ENCODE assay signal across 9 cellular contexts in the genomic region with DNA sequence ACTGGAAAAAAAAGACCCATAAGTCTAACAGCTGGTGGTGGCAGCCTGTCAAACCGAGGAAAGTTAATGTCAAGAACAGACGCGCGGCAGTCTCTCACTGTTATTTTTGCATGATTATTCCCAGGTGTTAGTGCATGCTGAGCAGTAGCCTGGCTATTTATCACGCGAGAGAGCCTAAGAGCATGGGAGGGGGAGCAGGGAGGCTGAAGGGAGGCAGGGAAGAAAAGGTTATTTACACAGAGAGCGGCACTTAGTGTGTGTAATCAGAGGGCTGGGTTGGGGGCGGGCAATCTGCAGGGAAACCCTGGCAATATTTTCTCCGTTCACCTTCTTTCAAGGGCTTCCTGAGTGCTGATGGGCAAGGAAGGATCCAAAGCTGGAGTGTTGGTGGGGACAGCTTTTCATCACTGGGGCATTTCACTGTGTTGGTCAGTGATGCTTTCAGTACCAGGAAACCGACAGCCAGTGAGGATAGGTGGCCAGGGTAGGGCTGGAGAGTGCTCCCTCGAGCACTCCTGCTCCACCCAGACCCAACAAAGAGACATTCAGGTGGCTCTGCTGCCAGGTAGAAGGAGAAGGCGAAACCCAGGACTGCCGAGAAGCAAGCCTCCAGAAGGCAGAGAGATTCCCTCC. TPM values are rescaled to one million over a fixed set of nuclear protein-coding genes. Genes with fewer than 3 reads are reported as not detected.
DNase-seq lines count a peak whose midpoint lies in the region; ATAC-seq and FAIRE-seq lines count a peak whose summit lies in the region.
"Had no signal": no experiment of that assay in that cellular context is flagged by ENCODE, and none has a peak within 500 bp of the region (broad histone marks: within the 10 kb centered on the region; RNA-seq: fewer than 3 reads in every experiment).

No MANE protein-coding gene starts in this region.

- no peak overlapping the region for H3K4me3 Mint-ChIP-seq in activated T-helper 1 cell treated with anti-CD3 and anti-CD28 coated beads, Interleukin-12 subunit alpha, Interleukin-12 subunit beta, Interleukin-2, Interleukin-4 antibody, amounts not matched to agents 30 ng/mL and 10 ng/mL and 1 ng/mL, durations not matched to agents 14 hours and 24 hours and 36 hours

- H3K4me1 Mint-ChIP-seq in activated T-helper 1 cell treated with anti-CD3 and anti-CD28 coated beads, Interleukin-12 subunit alpha, Interleukin-12 subunit beta, Interleukin-2, Interleukin-4 antibody, amounts not matched to agents 30 ng/mL and 10 ng/mL and 1 ng/mL, durations not matched to agents 14 hours and 24 hours and 36 hours (ENCODE audit: low read depth), result no peaks in the 10 kb centered on the region

- H3K9me3 ChIP-seq in adipocyte (ENCODE audit: control insufficient read depth, low read length), result no peaks in the 10 kb centered on the region
- H3K9me3 ChIP-seq: A549 had no signal

- no peaks in the 10 kb centered on the region for H3K36me3 Mint-ChIP-seq in activated T-helper 1 cell treated with anti-CD3 and anti-CD28 coated beads, Interleukin-12 subunit alpha, Interleukin-12 subunit beta, Interleukin-2, Interleukin-4 antibody, amounts not matched to agents 30 ng/mL and 10 ng/mL and 1 ng/mL, durations not matched to agents 14 hours and 24 hours and 36 hours (ENCODE audit: low read depth)

- FAIRE-seq in GM19239 (lab: Jason Lieb, UNC), result no peak
- FAIRE-seq: A549 had no signal

- H3K27ac Mint-ChIP-seq in activated T-helper 1 cell treated with anti-CD3 and anti-CD28 coated beads, Interleukin-12 subunit alpha, Interleukin-12 subunit beta, Interleukin-2, Interleukin-4 antibody, amounts not matched to agents 30 ng/mL and 10 ng/mL and 1 ng/mL, durations not matched to agents 14 hours and 24 hours and 36 hours, result no peak overlapping the region

- no peaks in the 10 kb centered on the region for H3K27me3 ChIP-seq in adipocyte (replicated peaks; ENCODE audit: control insufficient read depth, insufficient read depth, low read length)

- H3K4me1 ChIP-seq in adipocyte (ENCODE audit: control insufficient read depth, insufficient read depth, low read length), result peaks cover 14% of the 10 kb centered on the region
- H3K4me1 ChIP-seq: A549 had no signal

- DNase-seq in AG08395 (ENCODE audit: low spot score) (peak; percentile 28), NCI-H1417 treated with DMSO at 0.1 percent for 48 hours (lab: John Stamatoyannopoulos, UW) (peak; percentile 75), adipocyte (ENCODE audit: low read depth) (peak; percentile 38), left colon (peak; percentile 37 to 40), HK-2 (ENCODE audit: unreplicated experiment) (no peak), GM19239 (ENCODE audit: insufficient read length, low spot score) (no peak)
- no peak for DNase-seq in activated T-helper 1 cell treated with anti-CD3 and anti-CD28 coated beads, Interleukin-12 subunit alpha, Interleukin-12 subunit beta, Interleukin-2, Interleukin-4 antibody, amounts not matched to agents 30 ng/mL and 10 ng/mL and 1 ng/mL, durations not matched to agents 14 hours and 24 hours and 36 hours (ENCODE audit: low spot score)

- ATAC-seq in left colon (peak; percentile 82), HG03097 (IDR thresholded peaks at IDR 0.05; ENCODE audit: low FRiP score, unreplicated experiment) (no peak)
- ATAC-seq: A549 had no signal

- H3K9me3 Mint-ChIP-seq in activated T-helper 1 cell treated with anti-CD3 and anti-CD28 coated beads, Interleukin-12 subunit alpha, Interleukin-12 subunit beta, Interleukin-2, Interleukin-4 antibody, amounts not matched to agents 30 ng/mL and 10 ng/mL and 1 ng/mL, durations not matched to agents 14 hours and 24 hours and 36 hours, result no peaks in the 10 kb centered on the region

- H3K36me3 ChIP-seq in adipocyte (ENCODE audit: control insufficient read depth, insufficient read depth, low read length, severe bottlenecking), result no peaks in the 10 kb centered on the region

- H3K9ac ChIP-seq in adipocyte (ENCODE audit: low read length), result no peak overlapping the region

- H3K4me3 ChIP-seq in adipocyte (ENCODE audit: low read length), result peak overlapping the region; percentile 45
- H3K4me3 ChIP-seq: A549 had no signal

- intact Hi-C loops in left colon (cut with DNase I, micrococcal nuclease), result no loop called here
- intact Hi-C loops in activated T-helper 1 cell treated with anti-CD3 and anti-CD28 coated beads, Interleukin-12 subunit alpha, Interleukin-12 subunit beta, Interleukin-2, Interleukin-4 antibody, amounts not matched to agents 30 ng/mL and 10 ng/mL and 1 ng/mL, durations not matched to agents 14 hours and 24 hours and 36 hours (cut with micrococcal nuclease), result no loop called here

- no peaks in the 10 kb centered on the region for H3K27me3 Mint-ChIP-seq in activated T-helper 1 cell treated with anti-CD3 and anti-CD28 coated beads, Interleukin-12 subunit alpha, Interleukin-12 subunit beta, Interleukin-2, Interleukin-4 antibody, amounts not matched to agents 30 ng/mL and 10 ng/mL and 1 ng/mL, durations not matched to agents 14 hours and 24 hours and 36 hours (ENCODE audit: insufficient read depth)

RNA-seq across cellular contexts. Expression of gene ZNF608, which starts 39.6 kb away (rescaled TPM):
- total RNA-seq in left colon, result 10 to 100 TPM; 16.2 to 23.1 TPM
- not detected in 2 replicates for total RNA-seq in activated T-helper 1 cell treated with anti-CD3 and anti-CD28 coated beads, Interleukin-12 subunit alpha, Interleukin-12 subunit beta, Interleukin-2, Interleukin-4 antibody, amounts not matched to agents 30 ng/mL and 10 ng/mL and 1 ng/mL, durations not matched to agents 14 hours and 24 hours and 36 hours

Comparison
In these comparisons a context has a peak if more than half of its experiments do, and no peak if none do; other contexts are left out.
1. DNase-seq: peak in AG08395 (single experiment), NCI-H1417 treated with DMSO at 0.1 percent for 48 hours (single experiment), adipocyte (single experiment) and left colon (2 of 2); none in HK-2 (single experiment), activated T-helper 1 cell treated with anti-CD3 and anti-CD28 coated beads, Interleukin-12 subunit alpha, Interleukin-12 subunit beta, Interleukin-2, Interleukin-4 antibody, amounts not matched to agents 30 ng/mL and 10 ng/mL and 1 ng/mL, durations not matched to agents 14 hours and 24 hours and 36 hours (single experiment) and GM19239 (single experiment).
2. RNA of gene ZNF608, which starts 39.6 kb away (total RNA-seq): 16.2 to 23.1 TPM in left colon; not detected in activated T-helper 1 cell treated with anti-CD3 and anti-CD28 coated beads, Interleukin-12 subunit alpha, Interleukin-12 subunit beta, Interleukin-2, Interleukin-4 antibody, amounts not matched to agents 30 ng/mL and 10 ng/mL and 1 ng/mL, durations not matched to agents 14 hours and 24 hours and 36 hours; every median in the first group is over 10 times any median in the second.